ENCODE assay signal across 20 cellular contexts in the genomic region with DNA sequence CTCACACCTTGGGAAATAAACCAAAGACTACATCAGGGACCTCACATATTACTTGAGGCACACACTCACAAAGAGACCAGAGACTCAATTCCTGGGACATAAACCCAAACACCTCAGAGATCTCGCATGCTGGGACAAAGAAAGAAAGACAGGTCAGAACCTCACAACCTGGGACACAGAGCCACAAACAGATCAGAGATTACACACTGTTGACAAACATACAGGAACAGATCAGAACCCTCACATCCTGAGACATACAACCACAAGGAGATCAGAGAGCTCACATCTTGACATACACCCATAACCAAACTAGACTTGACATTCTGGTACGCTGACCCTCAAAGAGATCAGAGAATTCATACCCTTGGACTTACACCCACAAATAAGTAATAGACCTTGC. TPM values are rescaled to one million over a fixed set of nuclear protein-coding genes. Genes with fewer than 3 reads are reported as not detected.
DNase-seq lines count a peak whose midpoint lies in the region; ATAC-seq, FAIRE-seq and TF ChIP-seq lines count a peak whose summit lies in the region.
"Had no signal": no experiment of that assay in that cellular context is flagged by ENCODE, and none has a peak within 500 bp of the region (broad histone marks: within the 10 kb centered on the region; RNA-seq: fewer than 3 reads in every experiment).

No MANE protein-coding gene starts in this region.

- H3K27me3 Mint-ChIP-seq in CD8-positive, alpha-beta T cell (ENCODE audit: low read depth): no peaks in the 10 kb centered on the region
- H3K27me3 Mint-ChIP-seq in T-helper 17 cell (no peaks in the 10 kb centered on the region), astrocyte (ENCODE audit: low read depth, unreplicated experiment) (peaks cover 2% of the 10 kb centered on the region), natural killer cell (ENCODE audit: low read depth in 2 of 2) (peaks cover 0 to 11% of the 10 kb centered on the region in 2 donors), osteocyte (ENCODE audit: unreplicated experiment) (no peaks in the 10 kb centered on the region)
- H3K27me3 Mint-ChIP-seq: memory B cell; stimulated activated memory B cell treated with anti-CD40 and anti-IgM and Interleukin-4, amounts not matched to agents 10 μg/mL and 1 μg/mL and 100 μg/mL, for 72 hours had no signal

- H3K36me3 Mint-ChIP-seq in CD8-positive, alpha-beta T cell: no peaks in the 10 kb centered on the region
- H3K36me3 Mint-ChIP-seq in T-helper 17 cell (ENCODE audit: low read depth) (no peaks in the 10 kb centered on the region), astrocyte (ENCODE audit: low read depth, unreplicated experiment) (peaks cover 5% of the 10 kb centered on the region), natural killer cell (no peaks in the 10 kb centered on the region), osteocyte (ENCODE audit: unreplicated experiment) (no peaks in the 10 kb centered on the region)
- H3K36me3 Mint-ChIP-seq: stimulated activated memory B cell treated with anti-CD40 and anti-IgM and Interleukin-4, amounts not matched to agents 10 μg/mL and 1 μg/mL and 100 μg/mL, for 72 hours had no signal

- H3K4me1 Mint-ChIP-seq in CD8-positive, alpha-beta T cell (ENCODE audit: low read depth): peaks cover 79% of the 10 kb centered on the region
- peaks cover 59% of the 10 kb centered on the region for H3K4me1 Mint-ChIP-seq in T-helper 17 cell
- peaks cover 3% of the 10 kb centered on the region for H3K4me1 Mint-ChIP-seq in astrocyte (ENCODE audit: low read depth, unreplicated experiment)
- H3K4me1 Mint-ChIP-seq in natural killer cell: peaks cover 61 to 79% of the 10 kb centered on the region in 2 donors
- H3K4me1 Mint-ChIP-seq in osteocyte (ENCODE audit: unreplicated experiment): peaks cover 12% of the 10 kb centered on the region
- H3K4me1 Mint-ChIP-seq: stimulated activated memory B cell treated with anti-CD40 and anti-IgM and Interleukin-4, amounts not matched to agents 10 μg/mL and 1 μg/mL and 100 μg/mL, for 72 hours had no signal

- POLR2A ChIA-PET in CD8-positive, alpha-beta T cell (lab: Charles Lee): interaction anchor here (0.6 to 2.7 kb wide), 8 partner anchors 13 to 184 kb away, joined by 3 to 14 read pairs (median 3); a partner anchor contains a TSS

- peak overlapping the region; percentile 75 for H3K27ac ChIP-seq in CD8-positive, alpha-beta T cell (ENCODE audit: low read depth, low read length)
- no peak overlapping the region for H3K27ac ChIP-seq in astrocyte (ENCODE audit: low read depth, low read length)
- H3K27ac ChIP-seq: ascending aorta, KMS-11 had no signal

- H3K9me3 Mint-ChIP-seq in CD8-positive, alpha-beta T cell: no peaks in the 10 kb centered on the region
- H3K9me3 Mint-ChIP-seq in astrocyte (ENCODE audit: unreplicated experiment) (peaks cover 24% of the 10 kb centered on the region), natural killer cell (no peaks in the 10 kb centered on the region), osteocyte (ENCODE audit: unreplicated experiment) (peaks cover 4% of the 10 kb centered on the region)
- H3K9me3 Mint-ChIP-seq: memory B cell; stimulated activated memory B cell treated with anti-CD40 and anti-IgM and Interleukin-4, amounts not matched to agents 10 μg/mL and 1 μg/mL and 100 μg/mL, for 72 hours had no signal

- DNase-seq in CD8-positive, alpha-beta T cell: no peak
- DNase-seq in T-helper 17 cell (no peak), astrocyte (ENCODE audit: low read depth) (no peak), natural killer cell (no peak), GF-D8 (lab: John Stamatoyannopoulos, UW) (no peak), osteocyte (ENCODE audit: extremely low spot score, unreplicated experiment) (no peak)
- DNase-seq: HCEC 1CT, nephron progenitor cell, Right ventricle myocardium superior, SW 1271, transverse colon had no signal

- H3K9ac ChIP-seq in astrocyte (ENCODE audit: low read length): no peak overlapping the region
- H3K9ac ChIP-seq: KMS-11 had no signal

- no peaks in the 10 kb centered on the region for H3K27me3 ChIP-seq in CD8-positive, alpha-beta T cell (ENCODE audit: insufficient read depth, low read length)
- no peaks in the 10 kb centered on the region for H3K27me3 ChIP-seq in astrocyte (ENCODE audit: insufficient read depth, low read length)
- H3K27me3 ChIP-seq: ascending aorta, transverse colon had no signal

- no peaks in the 10 kb centered on the region for H4K20me1 ChIP-seq in astrocyte (ENCODE audit: insufficient read depth, low read length)

- H2AFZ ChIP-seq in astrocyte (ENCODE audit: low read depth, low read length): no peak overlapping the region

- FAIRE-seq in astrocyte (lab: Jason Lieb, UNC): peak; percentile 88

- H3K27ac Mint-ChIP-seq in CD8-positive, alpha-beta T cell: peak overlapping the region; percentile 92
- H3K27ac Mint-ChIP-seq in T-helper 17 cell: peak overlapping the region; percentile 96
- H3K27ac Mint-ChIP-seq in astrocyte (ENCODE audit: unreplicated experiment): no peak overlapping the region
- peak overlapping the region; percentile 76 to 97 for H3K27ac Mint-ChIP-seq in natural killer cell
- H3K27ac Mint-ChIP-seq in osteocyte (ENCODE audit: unreplicated experiment): no peak overlapping the region
- H3K27ac Mint-ChIP-seq: memory B cell; nephron progenitor cell; stimulated activated memory B cell treated with anti-CD40 and anti-IgM and Interleukin-4, amounts not matched to agents 10 μg/mL and 1 μg/mL and 100 μg/mL, for 72 hours had no signal

- H3K4me3 Mint-ChIP-seq in CD8-positive, alpha-beta T cell: peak overlapping the region; percentile 69
- H3K4me3 Mint-ChIP-seq in T-helper 17 cell: peak overlapping the region; percentile 82
- H3K4me3 Mint-ChIP-seq in astrocyte (ENCODE audit: unreplicated experiment): no peak overlapping the region
- H3K4me3 Mint-ChIP-seq in natural killer cell: peak overlapping the region; percentile 67
- no peak overlapping the region for H3K4me3 Mint-ChIP-seq in osteocyte (ENCODE audit: unreplicated experiment)
- H3K4me3 Mint-ChIP-seq: memory B cell; nephron progenitor cell; stimulated activated memory B cell treated with anti-CD40 and anti-IgM and Interleukin-4, amounts not matched to agents 10 μg/mL and 1 μg/mL and 100 μg/mL, for 72 hours had no signal

- H3K4me3 ChIP-seq in CD8-positive, alpha-beta T cell (ENCODE audit: low read depth, low read length): peak overlapping the region; percentile 35
- H3K4me3 ChIP-seq in astrocyte (ENCODE audit: insufficient read depth, low read depth, low read length): no peak overlapping the region
- H3K4me3 ChIP-seq: ascending aorta, transverse colon had no signal

- no peak overlapping the region for H3K4me2 ChIP-seq in astrocyte (ENCODE audit: low read length)
- H3K4me2 ChIP-seq: KMS-11 had no signal

- peaks cover 71% of the 10 kb centered on the region for H3K4me1 ChIP-seq in CD8-positive, alpha-beta T cell (ENCODE audit: insufficient read depth, low read length)
- peaks cover 8% of the 10 kb centered on the region for H3K4me1 ChIP-seq in astrocyte (ENCODE audit: insufficient read depth, low read length)
- H3K4me1 ChIP-seq: ascending aorta had no signal

- TF ChIP-seq CTCF in CD8-positive, alpha-beta T cell (IDR thresholded peaks at IDR 0.05): no peak
- TF ChIP-seq CTCF in astrocyte (IDR thresholded peaks at IDR 0.05; ENCODE audit: insufficient read depth, low read depth, low read length) (no peak), natural killer cell (IDR thresholded peaks at IDR 0.05) (no peak), osteocyte (IDR thresholded peaks at IDR 0.05) (no peak)

- H3K36me3 ChIP-seq in CD8-positive, alpha-beta T cell (ENCODE audit: insufficient read depth, low read length): no peaks in the 10 kb centered on the region
- H3K36me3 ChIP-seq in astrocyte (ENCODE audit: insufficient read depth, low read length): no peaks in the 10 kb centered on the region
- H3K36me3 ChIP-seq: ascending aorta, transverse colon had no signal

- no peaks in the 10 kb centered on the region for H3K9me3 ChIP-seq in CD8-positive, alpha-beta T cell (ENCODE audit: low read length)
- H3K9me3 ChIP-seq in T-helper 17 cell (ENCODE audit: control insufficient read depth, low read length, poor library complexity, severe bottlenecking): no peaks in the 10 kb centered on the region
- no peaks in the 10 kb centered on the region for H3K9me3 ChIP-seq in astrocyte (ENCODE audit: insufficient read depth, low read depth, low read length)
- H3K9me3 ChIP-seq: ascending aorta, transverse colon had no signal

- ATAC-seq in CD8-positive, alpha-beta T cell: peak; percentile 16
- ATAC-seq in T-helper 17 cell (peak; percentile 74), natural killer cell (peak; percentile 21 to 60 (median 51)), HG03571 (IDR thresholded peaks at IDR 0.05; ENCODE audit: unreplicated experiment) (no peak)
- ATAC-seq: esophagus mucosa; stimulated activated memory B cell treated with anti-CD40 and anti-IgM and Interleukin-4, amounts not matched to agents 10 μg/mL and 1 μg/mL and 100 μg/mL, for 72 hours had no signal

- no peaks in the 10 kb centered on the region for H3K79me2 ChIP-seq in astrocyte (ENCODE audit: insufficient read depth, low read length)

- CTCF ChIA-PET in CD8-positive, alpha-beta T cell (lab: Charles Lee): no interaction called here

- intact Hi-C loops in CD8-positive, alpha-beta T cell (cut with DNase I, micrococcal nuclease): loop anchor here (1.0 to 2.0 kb wide), 2 partner anchors 17 to 23 kb away; a partner anchor contains a TSS
- intact Hi-C loops in natural killer cell (cut with micrococcal nuclease): loop anchor here (2.0 to 10.0 kb wide), 2 partner anchors 23 to 221 kb away; no protein-coding TSS in a partner anchor

RNA-seq across cellular contexts. Expression of a gene that starts 17.3 kb away (rescaled TPM):
- 1 to 10 TPM; 8.2 to 8.6 TPM for total RNA-seq in CD8-positive, alpha-beta T cell
- total RNA-seq in T-helper 17 cell (1 to 10 TPM; 5.8 to 6.4 TPM), astrocyte (3.5 and 4.9 TPM in 2 replicates), natural killer cell (10 to 100 TPM in 2 of 3 donors, 1 to 10 TPM in 1; 9.2 to 11.6 (median 11.0) TPM), osteocyte (4.5 and 5.1 TPM in 2 replicates)

RNA-seq across cellular contexts. Expression of a gene that starts 30.2 kb away (rescaled TPM):
- total RNA-seq in CD8-positive, alpha-beta T cell: 10 to 100 TPM; 50.6 to 54.9 TPM
- total RNA-seq in T-helper 17 cell (100 to 1,000 TPM in 1 of 2 donors, 10 to 100 TPM in 1; 86.0 to 105 TPM), astrocyte (0.75 and 1.1 TPM in 2 replicates), natural killer cell (100 to 1,000 TPM; 136 to 149 (median 141) TPM), osteocyte (0.19 and 0.39 TPM in 2 replicates)

RNA-seq across cellular contexts. Expression of a gene that starts 47.7 kb away (rescaled TPM):
- not detected for total RNA-seq in CD8-positive, alpha-beta T cell
- not detected for total RNA-seq in T-helper 17 cell
- not detected in 2 replicates for total RNA-seq in astrocyte
- total RNA-seq in natural killer cell: not detected
- not detected in 2 replicates for total RNA-seq in osteocyte
- total RNA-seq: ascending aorta, cerebellum, Daoy, HT1080, Right ventricle myocardium superior had no signal

Comparison
In these comparisons a context has a peak if more than half of its experiments do, and no peak if none do; other contexts are left out.
1. H3K27ac Mint-ChIP-seq: peak in CD8-positive, alpha-beta T cell (single experiment), T-helper 17 cell (single experiment) and natural killer cell (2 of 2); none in astrocyte (single experiment) and osteocyte (single experiment).
2. H3K4me3 Mint-ChIP-seq: peak in CD8-positive, alpha-beta T cell (single experiment), T-helper 17 cell (single experiment) and natural killer cell (single experiment); none in astrocyte (single experiment) and osteocyte (single experiment).
3. RNA of a gene that starts 30.2 kb away (total RNA-seq): 136 to 149 TPM in natural killer cell, 86.0 to 105 TPM in T-helper 17 cell and 50.6 to 54.9 TPM in CD8-positive, alpha-beta T cell; 0.75 to 1.1 TPM in astrocyte and 0.19 to 0.39 TPM in osteocyte; every median in the first group is over 10 times any median in the second.